ENCODE assay signal across 16 cellular contexts in genomic region chr3:128470134-128470915, GRCh38. TPM values are rescaled to one million over a fixed set of nuclear protein-coding genes. Genes with fewer than 3 reads are reported as not detected.
A peak's percentile ranks its signal among the peaks of the same experiment; 100 is the strongest.
DNase-seq lines count a peak whose midpoint lies in the region; TF ChIP-seq lines count a peak whose summit lies in the region.
"Had no signal": no experiment of that assay in that cellular context is flagged by ENCODE, and none has a peak within 500 bp of the region (broad histone marks: within the 10 kb centered on the region; RNA-seq: fewer than 3 reads in every experiment).

No MANE protein-coding gene starts in this region.

- H4K20me1 ChIP-seq in SK-N-SH (ENCODE audit: insufficient read depth), result no peaks in the 10 kb centered on the region

- no peaks in the 10 kb centered on the region for H3K4me1 Mint-ChIP-seq in type B pancreatic cell (ENCODE audit: unreplicated experiment)
- peaks cover 10% of the 10 kb centered on the region for H3K4me1 Mint-ChIP-seq in activated CD4-positive, alpha-beta T cell treated with anti-CD3 and anti-CD28 coated beads, Interleukin-2, amount 10 ng/mL, durations not matched to agents 24 days and 14 days

- POLR2A ChIA-PET in SK-N-SH (lab: Yijun Ruan, JAX), result interaction anchor here (1.0 to 1.4 kb wide), 4 partner anchors 11 to 60 kb away, joined by 3 to 5 read pairs (median 4); no protein-coding TSS in a partner anchor

- intact Hi-C loops in activated CD4-positive, alpha-beta T cell treated with anti-CD3 and anti-CD28 coated beads, Interleukin-2, amount 10 ng/mL, durations not matched to agents 24 days and 14 days (cut with micrococcal nuclease), result no loop called here

- no peaks in the 10 kb centered on the region for H3K9me3 Mint-ChIP-seq in type B pancreatic cell
- no peaks in the 10 kb centered on the region for H3K9me3 Mint-ChIP-seq in activated CD4-positive, alpha-beta T cell treated with anti-CD3 and anti-CD28 coated beads, Interleukin-2, amount 10 ng/mL, durations not matched to agents 24 days and 14 days
- H3K9me3 Mint-ChIP-seq: CD4-positive, alpha-beta T cell had no signal

- H3K27me3 ChIP-seq in SK-N-SH (ENCODE audit: insufficient read depth), result peaks cover 7% of the 10 kb centered on the region

- no peak overlapping the region for H3K4me3 ChIP-seq in SK-N-SH (ENCODE audit: low read depth in 2 of 2, low read length in 1 of 2)
- H3K4me3 ChIP-seq in fibroblast of villous mesenchyme (ENCODE audit: low read depth, low read length), result no peak overlapping the region

- no peaks in the 10 kb centered on the region for H3F3A ChIP-seq in SK-N-SH (replicated peaks; ENCODE audit: insufficient read depth)

- CTCF ChIA-PET in SK-N-SH (lab: Yijun Ruan, JAX), result no interaction called here

- H3K36me3 ChIP-seq in SK-N-SH (replicated peaks in 1 of 2; ENCODE audit: control insufficient read depth in 1 of 2, insufficient read depth in 2 of 2, low read length in 1 of 2), result no peaks in the 10 kb centered on the region

- TF ChIP-seq EP300 in SK-N-SH (IDR thresholded peaks at IDR 0.05; ENCODE audit: borderline replicate concordance in 1 of 2, low read depth in 1 of 2, low read length in 1 of 2), result peak in 1 of 2 experiments; percentile 55; a peak in 2 of 4 replicates

- H3K27me3 Mint-ChIP-seq in type B pancreatic cell, result peaks cover 66% of the 10 kb centered on the region
- H3K27me3 Mint-ChIP-seq in activated CD4-positive, alpha-beta T cell treated with anti-CD3 and anti-CD28 coated beads, Interleukin-2, amount 10 ng/mL, durations not matched to agents 24 days and 14 days, result peaks cover 18% of the 10 kb centered on the region

- peak overlapping the region in 1 of 2 experiments; percentile 100; a peak in 2 of 4 replicates for H3K27ac ChIP-seq in SK-N-SH (ENCODE audit: low read depth in 2 of 2, low read length in 1 of 2)
- H3K27ac ChIP-seq: 22Rv1 had no signal

- H3K9me2 ChIP-seq in SK-N-SH, result no peaks in the 10 kb centered on the region

- H3K27ac Mint-ChIP-seq in type B pancreatic cell, result peak overlapping the region; percentile 66
- H3K27ac Mint-ChIP-seq in activated CD4-positive, alpha-beta T cell treated with anti-CD3 and anti-CD28 coated beads, Interleukin-2, amount 10 ng/mL, durations not matched to agents 24 days and 14 days, result no peak overlapping the region
- H3K27ac Mint-ChIP-seq: CD4-positive, alpha-beta T cell had no signal

- no peak overlapping the region for H3K4me2 ChIP-seq in SK-N-SH

- no peak overlapping the region for H3K9ac ChIP-seq in SK-N-SH

- H3K9me3 ChIP-seq in SK-N-SH, result no peaks in the 10 kb centered on the region

- no peak overlapping the region for H2AFZ ChIP-seq in SK-N-SH (ENCODE audit: low read depth)

- no peaks in the 10 kb centered on the region for H3K79me2 ChIP-seq in SK-N-SH (ENCODE audit: insufficient read depth)

- no peaks in the 10 kb centered on the region for H3K36me3 Mint-ChIP-seq in type B pancreatic cell
- H3K36me3 Mint-ChIP-seq in activated CD4-positive, alpha-beta T cell treated with anti-CD3 and anti-CD28 coated beads, Interleukin-2, amount 10 ng/mL, durations not matched to agents 24 days and 14 days (ENCODE audit: low read depth), result no peaks in the 10 kb centered on the region

- WGBS in SK-N-SH (ENCODE audit: low lambda C conversion rate), result 42% methylated on average over 12 of the region's 13 CpGs

- TF ChIP-seq CTCF in SK-N-SH (IDR thresholded peaks at IDR 0.05) (no peak), fibroblast of villous mesenchyme (IDR thresholded peaks at IDR 0.05; ENCODE audit: insufficient read depth, low read depth, low read length) (no peak), type B pancreatic cell (conservative IDR thresholded peaks at IDR 0.05) (no peak)

- peaks cover 0 to 85% of the 10 kb centered on the region in 2 experiments; a peak in 1 of 4 replicates for H3K4me1 ChIP-seq in SK-N-SH (ENCODE audit: control insufficient read depth in 1 of 2, insufficient read depth in 2 of 2, low read depth in 1 of 2, low read length in 1 of 2)

- peak; percentile 34 for TF ChIP-seq RAD21 in SK-N-SH (IDR thresholded peaks at IDR 0.05; ENCODE audit: low read length)

- DNase-seq in NCI-H2171 treated with DMSO at 0.1 percent for 48 hours (lab: John Stamatoyannopoulos, UW) (peak; percentile 10), NCI-H2171 (lab: John Stamatoyannopoulos, UW) (no peak), SK-N-SH (peak; percentile 78), fibroblast of villous mesenchyme (ENCODE audit: low read depth) (peak; percentile 63), type B pancreatic cell (ENCODE audit: extremely low spot score, unreplicated experiment) (no peak), HuH-7 (ENCODE audit: low spot score) (no peak), NCI-H446 treated with DMSO at 0.1 percent for 48 hours (lab: John Stamatoyannopoulos, UW) (no peak)
- no peak for DNase-seq in activated CD4-positive, alpha-beta T cell treated with anti-CD3 and anti-CD28 coated beads, Interleukin-2, amount 10 ng/mL, durations not matched to agents 24 days and 14 days
- DNase-seq: C1 segment of cervical spinal cord; Calu3; CD4-positive, alpha-beta T cell; DMS 273 treated with DMSO at 0.1 percent for 48 hours; HCEC 1CT had no signal

- no peak overlapping the region for H3K4me3 Mint-ChIP-seq in type B pancreatic cell
- no peak overlapping the region for H3K4me3 Mint-ChIP-seq in activated CD4-positive, alpha-beta T cell treated with anti-CD3 and anti-CD28 coated beads, Interleukin-2, amount 10 ng/mL, durations not matched to agents 24 days and 14 days
- H3K4me3 Mint-ChIP-seq: CD4-positive, alpha-beta T cell had no signal

TF ChIP-seq in SK-N-SH, 30 proteins besides CTCF, POLR2A, EP300 and RAD21 (continues in another document):
- TF ChIP-seq TCF12 (IDR thresholded peaks at IDR 0.05) (no peak), SIN3A (IDR thresholded peaks at IDR 0.05; ENCODE audit: borderline replicate concordance, low read depth, low read length) (no peak), ZBTB33 (IDR thresholded peaks at IDR 0.05; ENCODE audit: borderline replicate concordance, low read depth) (no peak), JUND (IDR thresholded peaks at IDR 0.05) (no peak), FOXJ3 (CRISPR knock-in tag; IDR thresholded peaks at IDR 0.05) (peak; percentile 83), RCOR1 (IDR thresholded peaks at IDR 0.05; ENCODE audit: low read length) (no peak; the same call in 1 of the 2 replicates), USF1 (IDR thresholded peaks at IDR 0.05; ENCODE audit: borderline replicate concordance, low read depth) (no peak), NFIC (IDR thresholded peaks at IDR 0.05; ENCODE audit: borderline replicate concordance) (no peak), YY1 (IDR thresholded peaks at IDR 0.05; ENCODE audit: low read depth) (no peak), MAX (IDR thresholded peaks at IDR 0.05; ENCODE audit: low read depth) (no peak), GATA2 (CRISPR knock-in tag; IDR thresholded peaks at IDR 0.05) (peak; percentile 94), CHD2 (IDR thresholded peaks at IDR 0.05; ENCODE audit: low read length, partially characterized antibody) (peak; percentile 52), MXI1 (IDR thresholded peaks at IDR 0.05; ENCODE audit: low read depth, low read length) (peak; percentile 87), SMC3 (IDR thresholded peaks at IDR 0.05; ENCODE audit: low read depth, low read length) (peak; percentile 1; the same call in 1 of the 2 replicates), ELF1 (IDR thresholded peaks at IDR 0.05) (no peak)

RNA-seq across cellular contexts. Expression of gene DNAJB8, which starts 3.6 kb away (rescaled TPM):
- not detected in 2 replicates for polyA plus RNA-seq in SK-N-SH (2012; rRNA removed)
- not detected in 2 replicates for polyA plus RNA-seq in SK-N-SH (2012; cell fraction: cytosol; rRNA removed)
- not detected in 2 replicates for polyA plus RNA-seq in SK-N-SH (2012; cell fraction: nucleus; rRNA removed)
- total RNA-seq in fibroblast of villous mesenchyme, result not detected in 2 replicates
- not detected in 2 replicates for total RNA-seq in type B pancreatic cell (ENCODE audit: low replicate concordance)
- not detected in 2 replicates for total RNA-seq in activated CD4-positive, alpha-beta T cell treated with anti-CD3 and anti-CD28 coated beads, Interleukin-2, amount 10 ng/mL, durations not matched to agents 24 days and 14 days
- total RNA-seq: Calu3; CD4-positive, alpha-beta T cell; Daoy; H4 had no signal

RNA-seq across cellular contexts. Expression of gene GATA2, which starts 22.7 kb away (rescaled TPM):
- polyA plus RNA-seq in SK-N-SH (2012; rRNA removed), result 5.5 and 6.8 TPM in 2 replicates
- polyA plus RNA-seq in SK-N-SH (2012; cell fraction: cytosol; rRNA removed), result 7.0 and 13.4 TPM in 2 replicates
- 10.6 and 18.0 TPM in 2 replicates for polyA plus RNA-seq in SK-N-SH (2012; cell fraction: nucleus; rRNA removed)
- total RNA-seq in fibroblast of villous mesenchyme (26.7 and 41.0 TPM in 2 replicates), type B pancreatic cell (ENCODE audit: low replicate concordance) (14.1 and 23.9 TPM in 2 replicates)
- total RNA-seq in activated CD4-positive, alpha-beta T cell treated with anti-CD3 and anti-CD28 coated beads, Interleukin-2, amount 10 ng/mL, durations not matched to agents 24 days and 14 days, result not detected in 2 replicates

Comparison
In these comparisons a context has a peak if more than half of its experiments do, and no peak if none do; other contexts are left out.
1. DNase-seq: peak in NCI-H2171 treated with DMSO at 0.1 percent for 48 hours (single experiment), SK-N-SH (single experiment) and fibroblast of villous mesenchyme (single experiment); none in NCI-H2171 (single experiment), type B pancreatic cell (single experiment), HuH-7 (single experiment), NCI-H446 treated with DMSO at 0.1 percent for 48 hours (single experiment) and activated CD4-positive, alpha-beta T cell treated with anti-CD3 and anti-CD28 coated beads, Interleukin-2, amount 10 ng/mL, durations not matched to agents 24 days and 14 days (single experiment).
2. RNA of gene GATA2, which starts 22.7 kb away (total RNA-seq): 26.7 to 41.0 TPM in fibroblast of villous mesenchyme and 14.1 to 23.9 TPM in type B pancreatic cell; not detected in activated CD4-positive, alpha-beta T cell treated with anti-CD3 and anti-CD28 coated beads, Interleukin-2, amount 10 ng/mL, durations not matched to agents 24 days and 14 days; every median in the first group is over 10 times any median in the second.